Comparison of ENCODE assay signal across 25 cellular contexts in the genomic region with DNA sequence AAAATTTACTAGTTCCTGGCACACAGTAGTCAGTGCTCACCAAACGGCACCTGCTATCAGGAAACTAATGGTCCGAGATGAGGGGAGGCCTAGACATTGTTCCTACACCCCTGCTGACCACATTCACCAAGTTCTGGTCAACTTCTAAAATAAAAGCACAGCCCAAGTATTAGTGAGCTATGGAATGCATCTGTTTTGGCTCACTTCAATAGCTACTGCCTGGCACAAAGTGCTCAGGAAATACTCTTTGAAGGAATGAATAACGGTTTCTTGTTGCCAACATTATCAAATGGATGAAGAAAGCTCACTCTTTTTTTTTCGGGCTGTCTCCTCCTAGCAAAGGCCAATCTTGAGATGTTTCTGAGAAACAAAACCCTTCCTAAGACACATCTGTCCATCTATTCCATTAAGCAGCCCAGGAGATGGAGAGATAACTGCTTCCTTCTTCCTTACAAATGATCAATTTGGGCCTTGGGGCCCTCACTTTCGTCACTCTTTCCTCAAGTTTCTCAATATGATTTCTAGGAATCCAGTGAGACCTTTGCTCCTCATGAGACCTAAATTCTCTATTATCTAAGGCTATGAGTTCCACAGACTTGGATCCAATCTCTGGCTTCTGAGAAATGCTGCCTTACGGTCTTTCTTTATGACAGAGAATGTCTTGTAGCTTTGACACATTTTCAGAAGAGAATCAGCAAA.
DNase-seq lines count a peak whose midpoint lies in the region; ATAC-seq, FAIRE-seq and TF ChIP-seq lines count a peak whose summit lies in the region.
"Had no signal": no experiment of that assay in that cellular context is flagged by ENCODE, and none has a peak within 500 bp of the region (broad histone marks: within the 10 kb centered on the region; RNA-seq: fewer than 3 reads in every experiment).

No MANE protein-coding gene starts in this region.

- dilution Hi-C loops in endothelial cell of umbilical vein (cut with MboI; ENCODE audit: extremely low pct_ligation_motif_present, low sequenced_read_pairs) = no loop called here

- H3K4me3 ChIP-seq in endothelial cell of umbilical vein (replicated peaks in 1 of 3; ENCODE audit: insufficient read depth in 1 of 3, low read depth in 1 of 3, low read length in 3 of 3) = no peak overlapping the region
- no peak overlapping the region for H3K4me3 ChIP-seq in muscle layer of colon (ENCODE audit: low read depth in 1 of 2, low read length in 2 of 2)
- H3K4me3 ChIP-seq in stomach smooth muscle (ENCODE audit: low read length in 2 of 2) = no peak overlapping the region
- H3K4me3 ChIP-seq in spleen = no peak overlapping the region
- H3K4me3 ChIP-seq: gastrocnemius medialis, GM12878, right lobe of liver, thyroid gland had no signal

- H3K9me3 ChIP-seq in endothelial cell of umbilical vein (replicated peaks; ENCODE audit: control insufficient read depth, insufficient read depth, low read length) (no peaks in the 10 kb centered on the region), muscle layer of colon (ENCODE audit: low read length) (no peaks in the 10 kb centered on the region), stomach smooth muscle (ENCODE audit: control insufficient read depth in 2 of 2, low read length in 2 of 2) (no peaks in the 10 kb centered on the region), spleen (no peaks in the 10 kb centered on the region)
- H3K9me3 ChIP-seq: gastrocnemius medialis, right lobe of liver, thyroid gland had no signal

- BruUV-seq in endothelial cell of umbilical vein (replicated peaks; lab: Mats Ljungman, UMichigan) = no TSS peak

- H3K4me2 ChIP-seq in endothelial cell of umbilical vein (ENCODE audit: insufficient read depth, low read length) = no peak overlapping the region

- 68 to 78% (median 73%) methylated on average over 6 of the region's 6 CpGs for WGBS in spleen, 5 donors

- peak; percentile 69 for DNase-seq in NCI-H226
- DNase-seq in endothelial cell of umbilical vein (ENCODE audit: low read depth, low spot score) = peak; percentile 27
- no peak for DNase-seq in kidney glomerular epithelial cell (lab: John Stamatoyannopoulos, UW)
- no peak for DNase-seq in spleen
- DNase-seq: activated CD4-positive, alpha-beta T cell treated with anti-CD3 and anti-CD28 coated beads for 36 hours; activated naive CD4-positive, alpha-beta T cell treated with Interleukin-2 at 50 U/mL for 16 hours; activated T-cell treated with anti-CD3 and anti-CD28 coated beads, Interleukin-2, amount 50 U/mL, for 4 hours; amygdala; cerebellar nuclear complex; DMS79 treated with DMSO at 0.1 percent for 48 hours; erythroblast; gastrocnemius medialis; kidney; NCI-H2029; NCI-H2227 treated with DMSO at 0.1 percent for 48 hours; NCI-H748 treated with DMSO at 0.1 percent for 48 hours; right lobe of liver; SHP77; thyroid gland had no signal

- POLR2A ChIA-PET in endothelial cell of umbilical vein (lab: Charles Lee) = no interaction called here

- CTCF ChIA-PET in endothelial cell of umbilical vein (lab: Charles Lee) = interaction anchor here (1.1 to 1.8 kb wide), 3 partner anchors 147 to 223 kb away, joined by 3 to 7 read pairs (median 3); no protein-coding TSS in a partner anchor

- H3K9me1 ChIP-seq in endothelial cell of umbilical vein (replicated peaks; ENCODE audit: control insufficient read depth, extremely low read depth, insufficient read depth, low read length) = no peaks in the 10 kb centered on the region

- intact Hi-C loops in endothelial cell of umbilical vein (cut with micrococcal nuclease) = no loop called here
- intact Hi-C loops in spleen (cut with DNase I; ENCODE audit: low total_unique reads) = no loop called here

- TF ChIP-seq CTCF in endothelial cell of umbilical vein (IDR thresholded peaks at IDR 0.05; ENCODE audit: extremely low read depth in 1 of 2, insufficient read depth in 1 of 2, low read depth in 1 of 2, low read length in 2 of 2) (no peak), spleen (IDR thresholded peaks at IDR 0.05 in 8 of 11, conservative IDR thresholded peaks at IDR 0.05 in 3 of 11) (no peak)

- no peak overlapping the region for H3K27ac ChIP-seq in endothelial cell of umbilical vein (ENCODE audit: insufficient read depth, low read depth, low read length)
- peak overlapping the region; percentile 12 for H3K27ac ChIP-seq in muscle layer of colon (ENCODE audit: low read depth, low read length)
- H3K27ac ChIP-seq in stomach smooth muscle (ENCODE audit: low read length) = peak overlapping the region; percentile 86
- peak overlapping the region in 1 of 8 donors; percentile 24 for H3K27ac ChIP-seq in spleen
- H3K27ac ChIP-seq: right lobe of liver, thyroid gland had no signal

- no peak for ATAC-seq in HG03520 (IDR thresholded peaks at IDR 0.05; ENCODE audit: unreplicated experiment)
- no peak for ATAC-seq in HG03378 (IDR thresholded peaks at IDR 0.05; ENCODE audit: unreplicated experiment)
- ATAC-seq: activated CD4-positive, alpha-beta T cell treated with anti-CD3 and anti-CD28 coated beads for 36 hours; activated T-cell treated with anti-CD3 and anti-CD28 coated beads, Interleukin-2, amount 50 U/mL, for 4 hours; right lobe of liver; stimulated activated effector memory CD8-positive, alpha-beta T cell treated with anti-CD3 and anti-CD28 coated beads, Interleukin-12 subunit alpha, Interleukin-12 subunit beta, amount 100 ng/mL, for 72 hours had no signal

- H4K20me1 ChIP-seq in endothelial cell of umbilical vein (replicated peaks; ENCODE audit: control insufficient read depth, extremely low read depth, insufficient read depth, low read length) = no peaks in the 10 kb centered on the region

- no peaks in the 10 kb centered on the region for H3K79me2 ChIP-seq in endothelial cell of umbilical vein (ENCODE audit: control insufficient read depth, insufficient read depth, low read length)

- no peak for TF ChIP-seq POLR2A in endothelial cell of umbilical vein (IDR thresholded peaks at IDR 0.05; ENCODE audit: low read depth, low read length)
- TF ChIP-seq POLR2A in spleen (IDR thresholded peaks at IDR 0.05) = no peak

- H3K27me3 ChIP-seq in endothelial cell of umbilical vein (ENCODE audit: control insufficient read depth in 2 of 2, insufficient read depth in 2 of 2, low read length in 2 of 2) (no peaks in the 10 kb centered on the region), muscle layer of colon (ENCODE audit: control insufficient read depth in 1 of 2, insufficient read depth in 2 of 2, low read length in 2 of 2) (no peaks in the 10 kb centered on the region), stomach smooth muscle (ENCODE audit: control insufficient read depth in 1 of 2, insufficient read depth in 2 of 2, low read length in 2 of 2) (no peaks in the 10 kb centered on the region), spleen (replicated peaks in 1 of 7) (no peaks in the 10 kb centered on the region)
- H3K27me3 ChIP-seq: gastrocnemius medialis, right lobe of liver, thyroid gland had no signal

- no peak for FAIRE-seq in endothelial cell of umbilical vein (lab: Jason Lieb, UNC)
- FAIRE-seq: GM12878, kidney had no signal

- H3K4me1 ChIP-seq in endothelial cell of umbilical vein (ENCODE audit: control insufficient read depth, extremely low read depth, insufficient read depth, low read length) (no peaks in the 10 kb centered on the region), muscle layer of colon (ENCODE audit: insufficient read depth, low read length) (peaks cover 67% of the 10 kb centered on the region), stomach smooth muscle (ENCODE audit: control insufficient read depth, insufficient read depth, low read length) (peaks cover 71% of the 10 kb centered on the region), spleen (no peaks in the 10 kb centered on the region)
- H3K4me1 ChIP-seq: right lobe of liver had no signal

- H3K36me3 ChIP-seq in endothelial cell of umbilical vein (ENCODE audit: control insufficient read depth in 2 of 2, extremely low read depth in 1 of 2, insufficient read depth in 2 of 2, low read length in 2 of 2) = peaks cover 8 to 22% of the 10 kb centered on the region in 2 experiments
- H3K36me3 ChIP-seq in muscle layer of colon (ENCODE audit: insufficient read depth, low read length) = peaks cover 76% of the 10 kb centered on the region
- H3K36me3 ChIP-seq in stomach smooth muscle (ENCODE audit: control insufficient read depth in 2 of 2, insufficient read depth in 2 of 2, low read length in 2 of 2) = peaks cover 34 to 67% of the 10 kb centered on the region in 2 donors
- peaks cover 0 to 9% (median 0%) of the 10 kb centered on the region in 6 donors for H3K36me3 ChIP-seq in spleen
- H3K36me3 ChIP-seq: gastrocnemius medialis, right lobe of liver, thyroid gland had no signal

- H3K9ac ChIP-seq in endothelial cell of umbilical vein (replicated peaks; ENCODE audit: extremely low read depth, insufficient read depth, low read length) = no peak overlapping the region
- H3K9ac ChIP-seq in muscle layer of colon (ENCODE audit: low read length) = no peak overlapping the region
- peak overlapping the region; percentile 7 to 56 for H3K9ac ChIP-seq in stomach smooth muscle (ENCODE audit: low read length in 2 of 2)

- no peak overlapping the region for H2AFZ ChIP-seq in endothelial cell of umbilical vein (ENCODE audit: low read depth, low read length)

TF ChIP-seq in endothelial cell of umbilical vein, 7 proteins besides CTCF, POLR2A, EP300 and RAD21:
- TF ChIP-seq EZH2 (IDR thresholded peaks at IDR 0.05; ENCODE audit: borderline replicate concordance, low read depth, low read length, severe bottlenecking) = no peak
- TF ChIP-seq FOS (IDR thresholded peaks at IDR 0.05; ENCODE audit: borderline replicate concordance, insufficient read depth, low read length) = no peak
- TF ChIP-seq, protein P1, sequence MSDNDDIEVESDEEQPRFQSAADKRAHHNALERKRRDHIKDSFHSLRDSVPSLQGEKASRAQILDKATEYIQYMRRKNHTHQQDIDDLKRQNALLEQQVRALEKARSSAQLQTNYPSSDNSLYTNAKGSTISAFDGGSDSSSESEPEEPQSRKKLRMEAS (IDR thresholded peaks at IDR 0.05; ENCODE audit: insufficient read depth, insufficient read length) = no peak
- TF ChIP-seq JUN (IDR thresholded peaks at IDR 0.05; ENCODE audit: borderline replicate concordance, insufficient read depth, insufficient read length, low read depth) = no peak
- TF ChIP-seq MYC (IDR thresholded peaks at IDR 0.05; ENCODE audit: low read depth, low read length) = no peak
- no peak for TF ChIP-seq GATA2 (IDR thresholded peaks at IDR 0.05; ENCODE audit: insufficient read depth, insufficient read length, low read depth, low read length)
- no peak for TF ChIP-seq POLR2AphosphoS5 (IDR thresholded peaks at IDR 0.05; ENCODE audit: insufficient read depth, low read depth, low read length)

Comparison
In these comparisons a context has a peak if more than half of its experiments do, and no peak if none do; other contexts are left out.
1. DNase-seq: peak in NCI-H226 (single experiment) and endothelial cell of umbilical vein (single experiment); none in kidney glomerular epithelial cell (single experiment) and spleen (single experiment).
2. H3K9ac ChIP-seq: peak in stomach smooth muscle (2 of 2); none in endothelial cell of umbilical vein (single experiment) and muscle layer of colon (single experiment).